12 cellular contexts compared by ENCODE assay signal in genomic region chr19:12899891-12900518, GRCh38. TPM values are rescaled to one million over a fixed set of nuclear protein-coding genes. Genes with fewer than 3 reads are reported as not detected.
DNase-seq lines count a peak whose midpoint lies in the region; ATAC-seq and TF ChIP-seq lines count a peak whose summit lies in the region.
"Had no signal": no experiment of that assay in that cellular context is flagged by ENCODE, and none has a peak within 500 bp of the region (broad histone marks: within the 10 kb centered on the region; RNA-seq: fewer than 3 reads in every experiment).

No MANE protein-coding gene starts in this region.

- H3K9me3 ChIP-seq in WERI-Rb-1 (ENCODE audit: severe bottlenecking), result no peaks in the 10 kb centered on the region
- H3K9me3 ChIP-seq: spleen had no signal

- H3K36me3 Mint-ChIP-seq in activated CD8-positive, alpha-beta T cell treated with anti-CD3 and anti-CD28 coated beads for 36 hours (ENCODE audit: low read depth), result peaks cover 12% of the 10 kb centered on the region

- intact Hi-C loops in activated CD8-positive, alpha-beta T cell treated with anti-CD3 and anti-CD28 coated beads for 36 hours (cut with micrococcal nuclease), result no loop called here

- H3K27ac ChIP-seq in WERI-Rb-1, result no peak overlapping the region

- TF ChIP-seq CTCF in GM12873 (IDR thresholded peaks at IDR 0.05; ENCODE audit: insufficient read depth, low read depth, low read length, missing control alignments) (peak; percentile 6), WERI-Rb-1 (IDR thresholded peaks at IDR 0.05; ENCODE audit: low read depth, low read length) (no peak)
- TF ChIP-seq CTCF in activated CD8-positive, alpha-beta T cell treated with anti-CD3 and anti-CD28 coated beads for 36 hours (IDR thresholded peaks at IDR 0.05), result no peak

- peaks cover 9% of the 10 kb centered on the region; the same call in 1 of the 2 replicates for H3K36me3 ChIP-seq in WERI-Rb-1

- no peaks in the 10 kb centered on the region for H3K9me3 Mint-ChIP-seq in activated CD8-positive, alpha-beta T cell treated with anti-CD3 and anti-CD28 coated beads for 36 hours

- no peak overlapping the region for H3K4me3 ChIP-seq in WERI-Rb-1 (ENCODE audit: low read depth, low read length)
- H3K4me3 ChIP-seq: spleen had no signal

- peaks cover 14% of the 10 kb centered on the region for H3K4me1 Mint-ChIP-seq in activated CD8-positive, alpha-beta T cell treated with anti-CD3 and anti-CD28 coated beads for 36 hours (ENCODE audit: low read depth)

- CTCF ChIA-PET in activated CD8-positive, alpha-beta T cell treated with anti-CD3 and anti-CD28 coated beads for 36 hours (lab: Charles Lee), result interaction anchor here (0.9 to 2.2 kb wide), 6 partner anchors 10 to 66 kb away, joined by 3 to 9 read pairs (median 6); partner anchors contain the start of gene DNASE2

- DNase-seq in GM19240 (ENCODE audit: insufficient read length, low spot score), result peak; percentile 81
- DNase-seq in activated CD8-positive, alpha-beta T cell treated with anti-CD3 and anti-CD28 coated beads for 36 hours, result peak; percentile 76
- no peak for DNase-seq in mesenteric fat pad (ENCODE audit: low spot score)
- no peak for DNase-seq in RPMI8226
- no peak for DNase-seq in WERI-Rb-1
- no peak for DNase-seq in LoVo (ENCODE audit: low spot score)
- DNase-seq: NCI-H1417, spleen had no signal

- H3K27me3 Mint-ChIP-seq in activated CD8-positive, alpha-beta T cell treated with anti-CD3 and anti-CD28 coated beads for 36 hours, result no peaks in the 10 kb centered on the region
- H3K27me3 Mint-ChIP-seq: activated naive CD8-positive, alpha-beta T cell had no signal

- H3K4me3 Mint-ChIP-seq in activated CD8-positive, alpha-beta T cell treated with anti-CD3 and anti-CD28 coated beads for 36 hours, result no peak overlapping the region
- H3K4me3 Mint-ChIP-seq: activated naive CD8-positive, alpha-beta T cell had no signal

- POLR2A ChIA-PET in activated CD8-positive, alpha-beta T cell treated with anti-CD3 and anti-CD28 coated beads for 36 hours (lab: Charles Lee), result interaction anchor here (2.0 to 2.5 kb wide), 2 partner anchors 9 to 19 kb away, joined by 8 to 12 read pairs; partner anchors contain the start of genes GCDH and SYCE2

- H3K27ac Mint-ChIP-seq in activated CD8-positive, alpha-beta T cell treated with anti-CD3 and anti-CD28 coated beads for 36 hours, result peak overlapping the region; percentile 78
- H3K27ac Mint-ChIP-seq: activated naive CD8-positive, alpha-beta T cell had no signal

- H3K27me3 ChIP-seq in WERI-Rb-1 (ENCODE audit: insufficient read depth, low read depth, severe bottlenecking), result no peaks in the 10 kb centered on the region
- H3K27me3 ChIP-seq: spleen had no signal

- ATAC-seq in HG02943 (IDR thresholded peaks at IDR 0.05; ENCODE audit: low read depth, unreplicated experiment), result peak; percentile 77
- peak; percentile 96 for ATAC-seq in activated CD8-positive, alpha-beta T cell treated with anti-CD3 and anti-CD28 coated beads for 36 hours

RNA-seq across cellular contexts. Expression of gene GCDH, which starts 9.0 kb away (rescaled TPM):
- 10 to 100 TPM; 37.5 to 43.8 TPM for total RNA-seq in activated CD8-positive, alpha-beta T cell treated with anti-CD3 and anti-CD28 coated beads for 36 hours
- 23.3 TPM for total RNA-seq in mesenteric fat pad

RNA-seq across cellular contexts. Expression of gene KLF1, which starts 13.0 kb away (rescaled TPM):
- total RNA-seq in activated CD8-positive, alpha-beta T cell treated with anti-CD3 and anti-CD28 coated beads for 36 hours, result under 1 TPM; 0.32 to 0.38 TPM
- not detected for total RNA-seq in mesenteric fat pad
- total RNA-seq: myocyte had no signal

RNA-seq across cellular contexts. Expression of gene DNASE2, which starts 18.8 kb away (rescaled TPM):
- total RNA-seq in activated CD8-positive, alpha-beta T cell treated with anti-CD3 and anti-CD28 coated beads for 36 hours, result 10 to 100 TPM; 22.3 to 26.1 TPM
- total RNA-seq in mesenteric fat pad, result 28.9 TPM

RNA-seq across cellular contexts. Expression of gene SYCE2, which starts 19.1 kb away (rescaled TPM):
- total RNA-seq in activated CD8-positive, alpha-beta T cell treated with anti-CD3 and anti-CD28 coated beads for 36 hours, result 1 to 10 TPM; 3.0 to 4.4 TPM
- not detected for total RNA-seq in mesenteric fat pad

RNA-seq across cellular contexts. Expression of gene FARSA, which starts 33.5 kb away (rescaled TPM):
- total RNA-seq in activated CD8-positive, alpha-beta T cell treated with anti-CD3 and anti-CD28 coated beads for 36 hours, result 100 to 1,000 TPM; 128 to 138 TPM
- total RNA-seq in mesenteric fat pad, result 51.6 TPM

Comparison
In these comparisons a context has a peak if more than half of its experiments do, and no peak if none do; other contexts are left out.
1. DNase-seq: peak in GM19240 (single experiment) and activated CD8-positive, alpha-beta T cell treated with anti-CD3 and anti-CD28 coated beads for 36 hours (single experiment); none in mesenteric fat pad (single experiment), RPMI8226 (single experiment), WERI-Rb-1 (single experiment) and LoVo (single experiment).